ENCODE assay signal across 8 cellular contexts in genomic region chr18:32772580-32773186, GRCh38. TPM values are rescaled to one million over a fixed set of nuclear protein-coding genes. Genes with fewer than 3 reads are reported as not detected.
DNase-seq lines count a peak whose midpoint lies in the region; ATAC-seq, FAIRE-seq and TF ChIP-seq lines count a peak whose summit lies in the region.

Gene KLHL14, minus strand, starts transcription at chr18:32773023. Its CDS starts 2,432 bp downstream, at chr18:32770591.

- H3K9me3 Mint-ChIP-seq in CD8-positive, alpha-beta T cell = no peaks in the 10 kb centered on the region

- H2AFZ ChIP-seq in endothelial cell of umbilical vein (ENCODE audit: low read depth, low read length) = peak within 1 kb of the TSS; percentile 54
- H2AFZ ChIP-seq in parathyroid adenoma = peak within 1 kb of the TSS; percentile 77

- H3K4me3 Mint-ChIP-seq in CD8-positive, alpha-beta T cell = peak within 1 kb of the TSS; percentile 38

- TF ChIP-seq POLR2A in endothelial cell of umbilical vein (IDR thresholded peaks at IDR 0.05; ENCODE audit: low read depth, low read length) = no peak

- H3K9me1 ChIP-seq in endothelial cell of umbilical vein (replicated peaks; ENCODE audit: control insufficient read depth, extremely low read depth, insufficient read depth, low read length) = no peaks in the 10 kb centered on the region

- H3K27ac Mint-ChIP-seq in CD8-positive, alpha-beta T cell = no peak within 1 kb of the TSS

- no peaks in the 10 kb centered on the region for H3K36me3 ChIP-seq in CD8-positive, alpha-beta T cell (ENCODE audit: insufficient read depth, low read length)
- H3K36me3 ChIP-seq in endothelial cell of umbilical vein (ENCODE audit: control insufficient read depth in 2 of 2, extremely low read depth in 1 of 2, insufficient read depth in 2 of 2, low read length in 2 of 2) = no peaks in the 10 kb centered on the region
- no peaks in the 10 kb centered on the region for H3K36me3 ChIP-seq in parathyroid adenoma (ENCODE audit: control insufficient read depth, insufficient read depth, low read length)

- no peak for TF ChIP-seq CTCF in CD8-positive, alpha-beta T cell (IDR thresholded peaks at IDR 0.05)
- TF ChIP-seq CTCF in endothelial cell of umbilical vein (IDR thresholded peaks at IDR 0.05; ENCODE audit: extremely low read depth in 1 of 2, insufficient read depth in 1 of 2, low read depth in 1 of 2, low read length in 2 of 2) = no peak
- no peak for TF ChIP-seq CTCF in parathyroid adenoma (IDR thresholded peaks at IDR 0.05)

- peaks cover 5% of the 10 kb centered on the region for H3K27me3 ChIP-seq in CD8-positive, alpha-beta T cell (ENCODE audit: insufficient read depth, low read length)
- peaks cover 40 to 51% of the 10 kb centered on the region in 2 experiments for H3K27me3 ChIP-seq in endothelial cell of umbilical vein (ENCODE audit: control insufficient read depth in 2 of 2, insufficient read depth in 2 of 2, low read length in 2 of 2)
- no peaks in the 10 kb centered on the region for H3K27me3 ChIP-seq in parathyroid adenoma (ENCODE audit: control insufficient read depth, insufficient read depth, low read length)

- DNase-seq in CD8-positive, alpha-beta T cell = no peak
- DNase-seq in endothelial cell of umbilical vein (ENCODE audit: low read depth, low spot score) (no peak), DMS53 (lab: John Stamatoyannopoulos, UW) (no peak), NCI-H510A (lab: John Stamatoyannopoulos, UW) (no peak), GF-D8 (lab: John Stamatoyannopoulos, UW) (no peak)

- dilution Hi-C loops in endothelial cell of umbilical vein (cut with MboI; ENCODE audit: extremely low pct_ligation_motif_present, low sequenced_read_pairs) = no loop called here

- no peaks in the 10 kb centered on the region for H3K36me3 Mint-ChIP-seq in CD8-positive, alpha-beta T cell

- BruUV-seq in endothelial cell of umbilical vein (replicated peaks; lab: Mats Ljungman, UMichigan) = no TSS peak

- FAIRE-seq in endothelial cell of umbilical vein (lab: Jason Lieb, UNC) = no peak

- H3K27me3 Mint-ChIP-seq in CD8-positive, alpha-beta T cell (ENCODE audit: low read depth) = peaks cover 42% of the 10 kb centered on the region

- ATAC-seq in CD8-positive, alpha-beta T cell = no peak
- ATAC-seq in HG03342 (IDR thresholded peaks at IDR 0.05; ENCODE audit: unreplicated experiment) = peak; percentile 5
- no peak for ATAC-seq in GM21381 (IDR thresholded peaks at IDR 0.05; ENCODE audit: unreplicated experiment)

- CTCF ChIA-PET in CD8-positive, alpha-beta T cell (lab: Charles Lee) = no interaction called here
- CTCF ChIA-PET in endothelial cell of umbilical vein (lab: Charles Lee) = interaction anchor here (1.1 to 2.5 kb wide), 2 partner anchors 57 to 429 kb away, joined by 3 to 9 read pairs; no protein-coding TSS in a partner anchor

- H3K4me2 ChIP-seq in endothelial cell of umbilical vein (ENCODE audit: insufficient read depth, low read length) = no peak within 1 kb of the TSS
- peak within 1 kb of the TSS; percentile 94 for H3K4me2 ChIP-seq in parathyroid adenoma (ENCODE audit: low read length)

- H3K4me1 ChIP-seq in CD8-positive, alpha-beta T cell (ENCODE audit: insufficient read depth, low read length) = no peaks in the 10 kb centered on the region
- peaks cover 13% of the 10 kb centered on the region for H3K4me1 ChIP-seq in endothelial cell of umbilical vein (ENCODE audit: control insufficient read depth, extremely low read depth, insufficient read depth, low read length)
- peaks cover 12% of the 10 kb centered on the region for H3K4me1 ChIP-seq in parathyroid adenoma

- H3K4me1 Mint-ChIP-seq in CD8-positive, alpha-beta T cell (ENCODE audit: low read depth) = peaks cover 8% of the 10 kb centered on the region

- H3K79me2 ChIP-seq in endothelial cell of umbilical vein (ENCODE audit: control insufficient read depth, insufficient read depth, low read length) (no peaks in the 10 kb centered on the region), parathyroid adenoma (no peaks in the 10 kb centered on the region)

- POLR2A ChIA-PET in CD8-positive, alpha-beta T cell (lab: Charles Lee) = no interaction called here
- POLR2A ChIA-PET in endothelial cell of umbilical vein (lab: Charles Lee) = no interaction called here

- H3K4me3 ChIP-seq in CD8-positive, alpha-beta T cell (ENCODE audit: low read depth, low read length) = no peak within 1 kb of the TSS
- H3K4me3 ChIP-seq in endothelial cell of umbilical vein (replicated peaks in 1 of 3; ENCODE audit: insufficient read depth in 1 of 3, low read depth in 1 of 3, low read length in 3 of 3) = peak within 1 kb of the TSS in 1 of 3 experiments; percentile 20
- peak within 1 kb of the TSS; percentile 45 for H3K4me3 ChIP-seq in parathyroid adenoma (ENCODE audit: low read depth, low read length)

- H3K9ac ChIP-seq in endothelial cell of umbilical vein (replicated peaks; ENCODE audit: extremely low read depth, insufficient read depth, low read length) (no peak within 1 kb of the TSS), parathyroid adenoma (no peak within 1 kb of the TSS)

- H4K20me1 ChIP-seq in endothelial cell of umbilical vein (replicated peaks; ENCODE audit: control insufficient read depth, extremely low read depth, insufficient read depth, low read length) = no peaks in the 10 kb centered on the region

- no peaks in the 10 kb centered on the region for H3K9me3 ChIP-seq in CD8-positive, alpha-beta T cell (ENCODE audit: low read length)
- H3K9me3 ChIP-seq in endothelial cell of umbilical vein (replicated peaks; ENCODE audit: control insufficient read depth, insufficient read depth, low read length) (no peaks in the 10 kb centered on the region), parathyroid adenoma (ENCODE audit: control insufficient read depth, low read length) (no peaks in the 10 kb centered on the region)

- intact Hi-C loops in CD8-positive, alpha-beta T cell (cut with DNase I, micrococcal nuclease) = no loop called here
- intact Hi-C loops in endothelial cell of umbilical vein (cut with micrococcal nuclease) = loop anchor here (2.0 to 5.0 kb wide), 2 partner anchors 150 to 412 kb away; no protein-coding TSS in a partner anchor

- no peak within 1 kb of the TSS for H3K27ac ChIP-seq in CD8-positive, alpha-beta T cell (ENCODE audit: low read depth, low read length)
- H3K27ac ChIP-seq in endothelial cell of umbilical vein (ENCODE audit: insufficient read depth, low read depth, low read length) = no peak within 1 kb of the TSS
- no peak within 1 kb of the TSS for H3K27ac ChIP-seq in parathyroid adenoma

TF ChIP-seq in endothelial cell of umbilical vein, 7 proteins besides CTCF, POLR2A, EP300 and RAD21:
- no peak for TF ChIP-seq GATA2 (IDR thresholded peaks at IDR 0.05; ENCODE audit: insufficient read depth, insufficient read length, low read depth, low read length)

RNA-seq across cellular contexts. Expression of gene KLHL14, which starts in this region (rescaled TPM):
- total RNA-seq in CD8-positive, alpha-beta T cell = under 1 TPM; 0.11 to 0.17 TPM
- total RNA-seq in endothelial cell of umbilical vein = not detected in 2 replicates
- polyA plus RNA-seq in endothelial cell of umbilical vein = not detected in 2 replicates
- not detected in 2 replicates for polyA plus RNA-seq in endothelial cell of umbilical vein (2011; cell fraction: cytosol; rRNA removed)
- 0.13 and 0.16 TPM in 2 replicates for polyA plus RNA-seq in endothelial cell of umbilical vein (2011; cell fraction: nucleus; rRNA removed)
- polyA plus RNA-seq in endothelial cell of umbilical vein (2012) = 0.08 TPM in 1 of 2 replicates, not detected in the other
- 0.08 TPM in 1 of 2 replicates, not detected in the other for polyA minus RNA-seq in endothelial cell of umbilical vein
- polyA minus RNA-seq in endothelial cell of umbilical vein (2011; cell fraction: cytosol; rRNA and poly(A)+ RNA removed) = not detected
- not detected in 2 replicates for polyA minus RNA-seq in endothelial cell of umbilical vein (2011; cell fraction: nucleus; rRNA and poly(A)+ RNA removed)
